1 cellular context compared by ENCODE assay signal in genomic region chr17:6651483-6652452, GRCh38.
TF ChIP-seq lines count a peak whose summit lies in the region.

Gene C17orf100 (plus strand): TSS chr17:6651762. CDS start chr17:6651914, 152 bp downstream.
Gene MED31 (minus strand): TSS chr17:6651605. CDS start chr17:6651528, 77 bp downstream.

TF ChIP-seq in SK-N-SH, 30 proteins besides CTCF, POLR2A, EP300 and RAD21 (continued from another document):
- TF ChIP-seq USF1 (IDR thresholded peaks at IDR 0.05; ENCODE audit: borderline replicate concordance, low read depth) (no peak), MEF2A (IDR thresholded peaks at IDR 0.05; ENCODE audit: borderline replicate concordance, low read depth) (no peak), RFX5 (IDR thresholded peaks at IDR 0.05; ENCODE audit: low read length) (peak; percentile 42; the same call in 1 of the 2 replicates), FOSL2 (IDR thresholded peaks at IDR 0.05; ENCODE audit: borderline replicate concordance, low read depth) (no peak), SMC3 (IDR thresholded peaks at IDR 0.05; ENCODE audit: low read depth, low read length) (no peak), JUND (IDR thresholded peaks at IDR 0.05) (no peak), PBX3 (IDR thresholded peaks at IDR 0.05) (no peak), FOXM1 (IDR thresholded peaks at IDR 0.05; ENCODE audit: low read depth) (no peak), EZH2phosphoT487 (IDR thresholded peaks at IDR 0.05; ENCODE audit: borderline replicate concordance, low read depth) (no peak), NRF1 (IDR thresholded peaks at IDR 0.05; ENCODE audit: low read depth, low read length) (0 out of 2 replicates have a peak, but pooled peaks have one; percentile 8), GABPA (IDR thresholded peaks at IDR 0.05; ENCODE audit: low read depth) (peak; percentile 92), CHD2 (IDR thresholded peaks at IDR 0.05; ENCODE audit: low read length, partially characterized antibody) (peak; percentile 53), RXRA (IDR thresholded peaks at IDR 0.05; ENCODE audit: borderline replicate concordance, low read depth) (no peak), USF2 (IDR thresholded peaks at IDR 0.05; ENCODE audit: borderline replicate concordance, low read depth, low read length) (no peak)
TF ChIP-seq in SK-N-SH: peak in this region for 11.
